Comparison of ENCODE assay signal across 24 cellular contexts in the genomic region with DNA sequence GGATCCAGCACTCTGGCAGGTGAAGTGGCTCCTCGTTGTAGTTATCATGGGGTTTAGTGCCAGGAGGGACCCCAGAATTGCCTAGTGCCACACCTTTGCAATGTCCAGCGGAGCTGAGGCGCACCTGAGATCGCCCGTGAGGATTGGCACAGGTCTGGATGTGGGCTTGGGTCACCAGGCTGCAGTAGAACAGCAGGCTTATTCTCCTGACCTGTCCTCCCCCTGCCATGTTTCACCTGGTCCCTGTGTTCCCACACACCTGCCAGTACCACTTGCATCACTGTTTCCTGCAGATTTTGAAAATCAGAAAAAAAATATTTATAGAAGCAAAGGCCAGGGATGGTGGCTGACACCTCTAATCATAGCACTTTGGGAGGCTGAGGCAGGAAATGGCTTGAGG.
"Had no signal": no experiment of that assay in that cellular context is flagged by ENCODE, and none has a peak within 500 bp of the region (broad histone marks: within the 10 kb centered on the region; RNA-seq: fewer than 3 reads in every experiment).

No MANE protein-coding gene starts in this region.

- H3K27ac ChIP-seq: colonic mucosa, epithelial cell of prostate, esophagus squamous epithelium, gastrocnemius medialis, heart right ventricle, left lung, lower lobe of right lung had no signal

- H3K9me3 ChIP-seq: colonic mucosa, esophagus squamous epithelium, gastrocnemius medialis, heart right ventricle, left lung, lower lobe of right lung had no signal

- H3K4me3 ChIP-seq: colonic mucosa, esophagus squamous epithelium, gastrocnemius medialis, heart right ventricle, left lung, lower lobe of right lung had no signal

- ATAC-seq: effector memory CD8-positive, alpha-beta T cell; esophagus mucosa; gastrocnemius medialis; heart right ventricle; left colon; left lung; left ventricle myocardium superior; lower lobe of right lung had no signal

- DNase-seq: cerebellar nuclear complex; colonic mucosa; cortex of kidney; effector CD8-positive, alpha-beta T cell; effector memory CD8-positive, alpha-beta T cell; endodermal cell; erythroblast; esophagus squamous epithelium; foreskin fibroblast; foreskin melanocyte; gastrocnemius medialis; glutamatergic neuron; heart right ventricle; hippocampal formation; kidney; kidney glomerular epithelial cell; left lung; left ventricle myocardium superior; lower lobe of right lung; mesenchymal stem cell; midbrain had no signal

- H3K27me3 ChIP-seq: colonic mucosa, esophagus squamous epithelium, gastrocnemius medialis, heart right ventricle, left lung had no signal

- H3K4me1 ChIP-seq: colonic mucosa, esophagus squamous epithelium, gastrocnemius medialis, left lung, lower lobe of right lung had no signal
